ENCODE assay signal across 34 cellular contexts in the genomic region with DNA sequence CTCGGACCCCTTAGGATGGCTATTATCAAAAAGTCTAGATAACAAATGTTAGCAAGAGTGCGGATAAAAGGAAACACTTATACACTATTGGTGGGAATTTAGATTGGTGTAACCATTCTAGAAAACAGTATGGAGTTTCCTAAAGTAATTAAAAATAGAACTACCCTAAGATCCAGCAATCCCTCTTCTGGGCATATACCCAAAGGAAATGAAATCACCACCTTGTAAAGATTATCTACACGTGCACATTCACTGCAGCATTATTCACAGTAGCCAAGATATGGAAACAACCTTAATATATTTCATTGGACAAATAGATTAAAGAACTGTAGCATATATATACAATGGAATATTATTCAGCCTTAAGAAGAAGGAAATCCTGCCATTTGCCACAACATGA.
"Had no signal": no experiment of that assay in that cellular context is flagged by ENCODE, and none has a peak within 500 bp of the region (broad histone marks: within the 10 kb centered on the region; RNA-seq: fewer than 3 reads in every experiment).

No MANE protein-coding gene starts in this region.

- H3K4me1 ChIP-seq: adrenal gland, body of pancreas, colonic mucosa, esophagus squamous epithelium, foreskin keratinocyte, gastrocnemius medialis, heart left ventricle had no signal

- H3K4me3 ChIP-seq: adrenal gland, body of pancreas, cardiac muscle cell, colonic mucosa, esophagus squamous epithelium, gastrocnemius medialis, heart left ventricle had no signal

- DNase-seq: activated B cell treated with CpG ODN at 0.5 μM for 24 hours; activated CD4-positive, alpha-beta T cell treated with anti-CD3 and anti-CD28 coated beads for 48 hours; activated CD4-positive, alpha-beta T cell treated with anti-CD3 and anti-CD28 coated beads, Interleukin-2, amount 50 U/mL, for 1 hour; activated CD4-positive, alpha-beta T cell treated with anti-CD3 and anti-CD28 coated beads, Interleukin-2, amount 50 U/mL, for 48 hours; activated CD8-positive, alpha-beta memory T cell treated with anti-CD3 and anti-CD28 coated beads, Interleukin-2, amount 10 ng/mL, durations not matched to agents 7 days and 5 days; activated CD8-positive, alpha-beta memory T cell treated with anti-CD3 and anti-CD28 coated beads, Interleukin-2, amount 50 U/mL, for 4 hours; activated CD8-positive, alpha-beta T cell treated with anti-CD3 and anti-CD28 coated beads, Interleukin-2, amount 10 ng/mL, durations not matched to agents 7 days and 5 days; activated effector memory CD4-positive, alpha-beta T cell treated with anti-CD3 and anti-CD28 coated beads, Interleukin-2, amount 50 U/mL, for 16 hours; activated naive CD4-positive, alpha-beta T cell treated with anti-CD3 and anti-CD28 coated beads for 36 hours; activated naive CD8-positive, alpha-beta T cell treated with anti-CD3 and anti-CD28 coated beads for 36 hours; activated naive CD8-positive, alpha-beta T cell treated with anti-CD3 and anti-CD28 coated beads, Interleukin-2, amount 50 U/mL, for 24 hours; activated T-cell treated with anti-CD3 and anti-CD28 coated beads, Interleukin-2, amount 50 U/mL, for 1 hour; activated T-cell treated with anti-CD3 and anti-CD28 coated beads, Interleukin-2, amount 50 U/mL, for 48 hours; adrenal gland; amygdala; aorta; body of pancreas; central memory CD4-positive, alpha-beta T cell; cerebellar nuclear complex; colonic mucosa; effector CD8-positive, alpha-beta T cell; esophagus squamous epithelium; foreskin keratinocyte; gastrocnemius medialis; glutamatergic neuron; heart left ventricle; hypothalamus; T-helper 2 cell had no signal

- FAIRE-seq: endometrium, endothelial cell of umbilical vein had no signal

- H3K9me3 ChIP-seq: colonic mucosa, esophagus squamous epithelium, gastrocnemius medialis had no signal

- H3K36me3 ChIP-seq: adrenal gland, cardiac muscle cell, colonic mucosa, esophagus squamous epithelium, gastrocnemius medialis, heart left ventricle had no signal

- H3K27ac ChIP-seq: adrenal gland, body of pancreas, cardiac muscle cell, colonic mucosa, epithelial cell of prostate, esophagus squamous epithelium, foreskin keratinocyte, gastrocnemius medialis, heart left ventricle, VCaP had no signal

- ATAC-seq: activated CD4-positive, CD25-positive, alpha-beta regulatory T cell treated with anti-CD3 and anti-CD28 coated beads, Interleukin-2, amount 50 U/mL, for 24 hours; activated CD8-positive, alpha-beta memory T cell treated with anti-CD3 and anti-CD28 coated beads, Interleukin-2, amount 10 ng/mL, durations not matched to agents 7 days and 5 days; activated CD8-positive, alpha-beta T cell treated with anti-CD3 and anti-CD28 coated beads, Interleukin-2, amount 10 ng/mL, durations not matched to agents 7 days and 5 days; activated naive CD8-positive, alpha-beta T cell treated with anti-CD3 and anti-CD28 coated beads, Interleukin-2, amount 50 U/mL, for 24 hours; body of pancreas; foreskin keratinocyte; gastrocnemius medialis; heart left ventricle had no signal

- H3K27me3 ChIP-seq: adrenal gland, body of pancreas, cardiac muscle cell, colonic mucosa, esophagus squamous epithelium, foreskin keratinocyte, gastrocnemius medialis, heart left ventricle had no signal
